Comparison of ENCODE assay signal across 1 cellular context in the genomic region with DNA sequence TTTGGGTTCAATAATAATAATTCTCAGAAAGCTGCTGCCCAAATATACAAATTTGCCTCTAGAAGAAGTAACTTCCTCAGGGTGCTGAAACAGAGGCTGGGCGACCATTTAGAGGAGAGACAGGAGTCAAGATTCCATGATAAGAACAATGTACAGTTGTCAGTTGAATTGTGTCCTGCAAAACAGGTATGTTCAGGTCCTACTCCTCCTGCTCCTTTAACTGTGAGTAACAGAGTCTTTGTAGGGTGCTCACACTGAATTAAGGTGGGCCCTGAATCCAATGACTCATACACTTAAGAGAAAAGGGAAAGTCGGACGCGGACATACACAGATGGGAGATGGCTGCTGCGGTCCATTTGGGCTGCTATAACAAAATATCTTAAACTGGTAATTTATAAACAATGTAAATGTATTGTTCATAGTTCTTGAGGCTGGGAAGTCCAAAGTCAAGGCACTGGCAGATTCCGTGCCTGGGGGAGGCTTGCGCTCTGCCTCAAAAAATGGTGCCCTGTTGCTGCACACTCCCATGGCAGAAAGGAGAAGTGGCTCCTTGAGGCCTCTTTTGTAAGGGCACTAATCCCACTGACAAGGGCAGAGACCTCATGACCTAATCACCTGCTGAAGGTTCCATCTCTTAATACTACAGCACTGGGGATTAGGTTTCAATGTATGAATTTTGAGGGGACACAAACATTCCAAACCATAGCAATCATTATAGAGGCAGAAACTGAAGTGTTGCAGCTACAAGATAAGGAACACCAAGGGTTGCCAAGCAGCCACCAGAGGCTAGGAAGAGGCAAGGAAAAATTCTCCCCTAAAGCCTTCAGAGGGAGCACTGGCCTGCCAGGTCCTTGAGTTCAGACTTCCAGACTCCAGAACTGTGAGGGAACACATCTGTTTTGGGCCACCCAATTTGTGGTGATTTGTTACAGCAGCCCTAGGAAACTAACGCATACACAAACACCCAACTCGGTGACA.
TF ChIP-seq lines count a peak whose summit lies in the region.

No MANE protein-coding gene starts in this region.

TF ChIP-seq in GM12878, 131 proteins besides CTCF, POLR2A, EP300 and RAD21:
- 0 out of 2 replicates have a peak, but pooled peaks have one; percentile 15 for TF ChIP-seq NFIC (IDR thresholded peaks at IDR 0.05; ENCODE audit: low read depth, low read length)
- peak; percentile 61; the same call in 1 of the 2 replicates for TF ChIP-seq SPI1 (IDR thresholded peaks at IDR 0.05; ENCODE audit: borderline replicate concordance, insufficient read depth, low read depth, low read length)
- TF ChIP-seq TCF3 (IDR thresholded peaks at IDR 0.05; ENCODE audit: borderline replicate concordance, insufficient read depth, low read depth, low read length): no peak
- TF ChIP-seq, protein P1, sequence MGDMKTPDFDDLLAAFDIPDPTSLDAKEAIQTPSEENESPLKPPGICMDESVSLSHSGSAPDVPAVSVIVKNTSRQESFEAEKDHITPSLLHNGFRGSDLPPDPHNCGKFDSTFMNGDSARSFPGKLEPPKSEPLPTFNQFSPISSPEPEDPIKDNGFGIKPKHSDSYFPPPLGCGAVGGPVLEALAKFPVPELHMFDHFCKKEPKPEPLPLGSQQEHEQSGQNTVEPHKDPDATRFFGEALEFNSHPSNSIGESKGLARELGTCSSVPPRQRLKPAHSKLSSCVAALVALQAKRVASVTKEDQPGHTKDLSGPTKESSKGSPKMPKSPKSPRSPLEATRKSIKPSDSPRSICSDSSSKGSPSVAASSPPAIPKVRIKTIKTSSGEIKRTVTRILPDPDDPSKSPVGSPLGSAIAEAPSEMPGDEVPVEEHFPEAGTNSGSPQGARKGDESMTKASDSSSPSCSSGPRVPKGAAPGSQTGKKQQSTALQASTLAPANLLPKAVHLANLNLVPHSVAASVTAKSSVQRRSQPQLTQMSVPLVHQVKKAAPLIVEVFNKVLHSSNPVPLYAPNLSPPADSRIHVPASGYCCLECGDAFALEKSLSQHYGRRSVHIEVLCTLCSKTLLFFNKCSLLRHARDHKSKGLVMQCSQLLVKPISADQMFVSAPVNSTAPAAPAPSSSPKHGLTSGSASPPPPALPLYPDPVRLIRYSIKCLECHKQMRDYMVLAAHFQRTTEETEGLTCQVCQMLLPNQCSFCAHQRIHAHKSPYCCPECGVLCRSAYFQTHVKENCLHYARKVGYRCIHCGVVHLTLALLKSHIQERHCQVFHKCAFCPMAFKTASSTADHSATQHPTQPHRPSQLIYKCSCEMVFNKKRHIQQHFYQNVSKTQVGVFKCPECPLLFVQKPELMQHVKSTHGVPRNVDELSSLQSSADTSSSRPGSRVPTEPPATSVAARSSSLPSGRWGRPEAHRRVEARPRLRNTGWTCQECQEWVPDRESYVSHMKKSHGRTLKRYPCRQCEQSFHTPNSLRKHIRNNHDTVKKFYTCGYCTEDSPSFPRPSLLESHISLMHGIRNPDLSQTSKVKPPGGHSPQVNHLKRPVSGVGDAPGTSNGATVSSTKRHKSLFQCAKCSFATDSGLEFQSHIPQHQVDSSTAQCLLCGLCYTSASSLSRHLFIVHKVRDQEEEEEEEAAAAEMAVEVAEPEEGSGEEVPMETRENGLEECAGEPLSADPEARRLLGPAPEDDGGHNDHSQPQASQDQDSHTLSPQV (IDR thresholded peaks at IDR 0.05): no peak
- no peak for TF ChIP-seq GABPA (IDR thresholded peaks at IDR 0.05; ENCODE audit: low read depth)
